Comparison of ENCODE assay signal across 8 cellular contexts in the genomic region with DNA sequence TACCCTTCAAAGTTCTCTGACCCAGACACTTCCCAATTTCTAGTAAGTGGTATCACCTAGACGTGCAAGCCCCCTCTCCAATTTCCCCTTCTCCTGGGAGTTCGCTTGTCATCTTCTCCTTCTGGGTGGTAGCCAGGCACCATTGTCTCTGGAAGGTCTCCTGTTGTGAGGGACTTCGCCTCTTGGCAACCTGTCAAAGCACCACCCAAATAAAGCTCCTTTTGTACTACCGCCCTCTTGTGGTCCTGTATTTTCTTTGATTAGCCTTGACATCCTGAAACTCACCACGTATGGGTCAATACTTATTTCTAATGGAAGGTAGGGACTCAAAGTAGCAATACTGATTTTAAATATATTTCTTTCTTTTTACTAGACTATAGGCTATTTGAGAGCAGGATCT. TPM values are rescaled to one million over a fixed set of nuclear protein-coding genes. Genes with fewer than 3 reads are reported as not detected.
DNase-seq lines count a peak whose midpoint lies in the region; ATAC-seq and TF ChIP-seq lines count a peak whose summit lies in the region.

No MANE protein-coding gene starts in this region.

- no peak overlapping the region for H3K27ac Mint-ChIP-seq in activated CD4-positive, alpha-beta memory T cell treated with anti-CD3 and anti-CD28 coated beads for 36 hours
- no peak overlapping the region for H3K27ac Mint-ChIP-seq in activated CD4-positive, alpha-beta memory T cell treated with anti-CD3 and anti-CD28 coated beads, Interleukin-2, amount 10 ng/mL, durations not matched to agents 7 days and 5 days

- no peak overlapping the region for H4K91ac ChIP-seq in neuronal stem cell (ENCODE audit: low read depth, low read length, poor library complexity)

- H3K27ac ChIP-seq in neuronal stem cell (replicated peaks; ENCODE audit: low read length) = no peak overlapping the region

- no peak overlapping the region for H4K8ac ChIP-seq in neuronal stem cell (ENCODE audit: low read depth, low read length)

- no CpG with 5 or more reads among the region's 5 CpGs for WGBS in neuronal stem cell (ENCODE audit: extremely low coverage in 2 of 2, insufficient read length in 2 of 2, insufficient replicate concordance in 1 of 2), 2 donors

- peaks cover 0 to 3% of the 10 kb centered on the region in 2 donors for H3K9me3 ChIP-seq in neuronal stem cell (replicated peaks in 1 of 2; ENCODE audit: control insufficient read depth in 2 of 2, insufficient read depth in 1 of 2, low read depth in 1 of 2, low read length in 2 of 2)

- peaks cover 0 to 19% (median 0%) of the 10 kb centered on the region in 3 experiments for H3K27me3 ChIP-seq in neuronal stem cell (ENCODE audit: control insufficient read depth in 3 of 3, insufficient read depth in 3 of 3, low read depth in 1 of 3, low read length in 3 of 3)

- CTCF ChIA-PET in activated CD4-positive, alpha-beta memory T cell treated with anti-CD3 and anti-CD28 coated beads for 36 hours (lab: Charles Lee) = interaction anchor here (0.6 to 4.3 kb wide), 13 partner anchors 8 to 545 kb away, joined by 3 to 33 read pairs (median 4); a partner anchor contains a TSS
- CTCF ChIA-PET in activated CD4-positive, alpha-beta memory T cell treated with anti-CD3 and anti-CD28 coated beads, Interleukin-2, amount 10 ng/mL, durations not matched to agents 7 days and 5 days (lab: Charles Lee) = interaction anchor here (0.7 to 3.4 kb wide), 8 partner anchors 21 to 271 kb away, joined by 3 to 21 read pairs (median 7); no protein-coding TSS in a partner anchor

- H3K23ac ChIP-seq in neuronal stem cell (ENCODE audit: low read depth, low read length, poor library complexity) = no peak overlapping the region

- no peaks in the 10 kb centered on the region for H3K4me1 ChIP-seq in neuronal stem cell (ENCODE audit: control insufficient read depth in 2 of 2, insufficient read depth in 1 of 2, low read depth in 1 of 2, low read length in 2 of 2)

- no peak overlapping the region for H2BK15ac ChIP-seq in neuronal stem cell (ENCODE audit: low read length)

- H3K36me3 ChIP-seq in neuronal stem cell (replicated peaks in 1 of 2; ENCODE audit: control insufficient read depth in 2 of 2, insufficient read depth in 2 of 2, low read length in 2 of 2) = peaks cover 0 to 2% of the 10 kb centered on the region in 2 donors

- peak; percentile 21 for DNase-seq in activated CD4-positive, alpha-beta memory T cell treated with anti-CD3 and anti-CD28 coated beads for 36 hours
- no peak for DNase-seq in activated CD4-positive, alpha-beta memory T cell treated with anti-CD3 and anti-CD28 coated beads, Interleukin-2, amount 10 ng/mL, durations not matched to agents 7 days and 5 days
- DNase-seq in NOMO-1 treated with dmso at 0.1 percent for 144 hours (lab: John Stamatoyannopoulos, UW; ENCODE audit: unreplicated experiment) (peak; percentile 48), choroid plexus epithelial cell (ENCODE audit: low read depth) (peak; percentile 61), neuronal stem cell (ENCODE audit: low spot score) (peak; percentile 30), hepatic stellate cell (ENCODE audit: low spot score) (no peak)

- intact Hi-C loops in activated CD4-positive, alpha-beta memory T cell treated with anti-CD3 and anti-CD28 coated beads for 36 hours (cut with micrococcal nuclease) = loop anchor here (1.0 kb wide), 2 partner anchors 93 to 272 kb away; no protein-coding TSS in a partner anchor

- no peaks in the 10 kb centered on the region for H3K9me3 Mint-ChIP-seq in activated CD4-positive, alpha-beta memory T cell treated with anti-CD3 and anti-CD28 coated beads for 36 hours
- H3K9me3 Mint-ChIP-seq in activated CD4-positive, alpha-beta memory T cell treated with anti-CD3 and anti-CD28 coated beads, Interleukin-2, amount 10 ng/mL, durations not matched to agents 7 days and 5 days = no peaks in the 10 kb centered on the region

- H3K18ac ChIP-seq in neuronal stem cell (ENCODE audit: low read length) = no peak overlapping the region

- no peak overlapping the region for H3K14ac ChIP-seq in neuronal stem cell (ENCODE audit: low read length)

- H2AFZ ChIP-seq in neuronal stem cell (ENCODE audit: low read length) = no peak overlapping the region

- TF ChIP-seq CTCF in choroid plexus epithelial cell (conservative IDR thresholded peaks at IDR 0.05; ENCODE audit: low read depth, low read length) = peak; percentile 82

- H2BK5ac ChIP-seq in neuronal stem cell (ENCODE audit: low read length) = no peak overlapping the region

- no peak overlapping the region for H3K9ac ChIP-seq in neuronal stem cell (ENCODE audit: low read depth, low read length, poor library complexity)

- no peak overlapping the region for H3K4me3 ChIP-seq in choroid plexus epithelial cell (ENCODE audit: low read depth, low read length)
- no peak overlapping the region for H3K4me3 ChIP-seq in neuronal stem cell (ENCODE audit: low read length in 2 of 2)

- no peak overlapping the region for H3K4ac ChIP-seq in neuronal stem cell (ENCODE audit: low read length)

- no peaks in the 10 kb centered on the region for H3K36me3 Mint-ChIP-seq in activated CD4-positive, alpha-beta memory T cell treated with anti-CD3 and anti-CD28 coated beads for 36 hours
- H3K36me3 Mint-ChIP-seq in activated CD4-positive, alpha-beta memory T cell treated with anti-CD3 and anti-CD28 coated beads, Interleukin-2, amount 10 ng/mL, durations not matched to agents 7 days and 5 days (ENCODE audit: low read depth) = no peaks in the 10 kb centered on the region

- H3K79me1 ChIP-seq in neuronal stem cell (ENCODE audit: low read depth, low read length) = no peaks in the 10 kb centered on the region

- POLR2A ChIA-PET in activated CD4-positive, alpha-beta memory T cell treated with anti-CD3 and anti-CD28 coated beads for 36 hours (lab: Charles Lee) = no interaction called here
- POLR2A ChIA-PET in activated CD4-positive, alpha-beta memory T cell treated with anti-CD3 and anti-CD28 coated beads, Interleukin-2, amount 10 ng/mL, durations not matched to agents 7 days and 5 days (lab: Charles Lee) = no interaction called here

- H3K27me3 Mint-ChIP-seq in activated CD4-positive, alpha-beta memory T cell treated with anti-CD3 and anti-CD28 coated beads for 36 hours = peaks cover 11% of the 10 kb centered on the region
- peaks cover 41% of the 10 kb centered on the region for H3K27me3 Mint-ChIP-seq in activated CD4-positive, alpha-beta memory T cell treated with anti-CD3 and anti-CD28 coated beads, Interleukin-2, amount 10 ng/mL, durations not matched to agents 7 days and 5 days

- H2AK5ac ChIP-seq in neuronal stem cell (ENCODE audit: low read depth, low read length) = no peak overlapping the region

- ATAC-seq in GM19467 (IDR thresholded peaks at IDR 0.05; ENCODE audit: unreplicated experiment) (peak; percentile 76), HG03520 (IDR thresholded peaks at IDR 0.05; ENCODE audit: unreplicated experiment) (peak; percentile 77)

- H3K4me1 Mint-ChIP-seq in activated CD4-positive, alpha-beta memory T cell treated with anti-CD3 and anti-CD28 coated beads for 36 hours (ENCODE audit: low read depth) = no peaks in the 10 kb centered on the region
- no peaks in the 10 kb centered on the region for H3K4me1 Mint-ChIP-seq in activated CD4-positive, alpha-beta memory T cell treated with anti-CD3 and anti-CD28 coated beads, Interleukin-2, amount 10 ng/mL, durations not matched to agents 7 days and 5 days

- H3K4me3 Mint-ChIP-seq in activated CD4-positive, alpha-beta memory T cell treated with anti-CD3 and anti-CD28 coated beads for 36 hours = no peak overlapping the region
- no peak overlapping the region for H3K4me3 Mint-ChIP-seq in activated CD4-positive, alpha-beta memory T cell treated with anti-CD3 and anti-CD28 coated beads, Interleukin-2, amount 10 ng/mL, durations not matched to agents 7 days and 5 days

- H3K4me2 ChIP-seq in neuronal stem cell (ENCODE audit: insufficient read depth, low read length, poor library complexity, severe bottlenecking) = no peak overlapping the region

- H2BK120ac ChIP-seq in neuronal stem cell (ENCODE audit: low read depth, low read length) = no peak overlapping the region

- no peak overlapping the region for H2BK12ac ChIP-seq in neuronal stem cell (ENCODE audit: low read length)

RNA-seq across cellular contexts. Expression of a gene that starts 8.2 kb away (rescaled TPM):
- under 1 TPM; 0.17 to 0.29 TPM for total RNA-seq in activated CD4-positive, alpha-beta memory T cell treated with anti-CD3 and anti-CD28 coated beads for 36 hours
- total RNA-seq in activated CD4-positive, alpha-beta memory T cell treated with anti-CD3 and anti-CD28 coated beads, Interleukin-2, amount 10 ng/mL, durations not matched to agents 7 days and 5 days = not detected
- 0.18 TPM for polyA plus RNA-seq in neuronal stem cell (2013, experiment 1 of 2)
- polyA plus RNA-seq in neuronal stem cell (2013, experiment 2 of 2) = 0.25 TPM

RNA-seq across cellular contexts. Expression of a gene that starts 59.1 kb away (rescaled TPM):
- total RNA-seq in activated CD4-positive, alpha-beta memory T cell treated with anti-CD3 and anti-CD28 coated beads for 36 hours = 10 to 100 TPM; 19.5 to 22.0 TPM
- total RNA-seq in activated CD4-positive, alpha-beta memory T cell treated with anti-CD3 and anti-CD28 coated beads, Interleukin-2, amount 10 ng/mL, durations not matched to agents 7 days and 5 days = 1 to 10 TPM; 6.7 to 7.7 TPM
- 5.1 TPM for polyA plus RNA-seq in neuronal stem cell (2013, experiment 1 of 2)
- 5.2 TPM for polyA plus RNA-seq in neuronal stem cell (2013, experiment 2 of 2)

Comparison
In these comparisons a context has a peak if more than half of its experiments do, and no peak if none do; other contexts are left out.
1. DNase-seq: peak in activated CD4-positive, alpha-beta memory T cell treated with anti-CD3 and anti-CD28 coated beads for 36 hours (single experiment), NOMO-1 treated with dmso at 0.1 percent for 144 hours (single experiment), choroid plexus epithelial cell (single experiment) and neuronal stem cell (single experiment); none in activated CD4-positive, alpha-beta memory T cell treated with anti-CD3 and anti-CD28 coated beads, Interleukin-2, amount 10 ng/mL, durations not matched to agents 7 days and 5 days (single experiment) and hepatic stellate cell (single experiment).